In genomic region chr15:65902373-65902772, GRCh38 we compare ENCODE assay signal across 8 cellular contexts. TPM values are rescaled to one million over a fixed set of nuclear protein-coding genes. Genes with fewer than 3 reads are reported as not detected.
DNase-seq lines count a peak whose midpoint lies in the region; FAIRE-seq and TF ChIP-seq lines count a peak whose summit lies in the region.

No MANE protein-coding gene starts in this region.

- peaks cover 25% of the 10 kb centered on the region for H3K4me1 ChIP-seq in mesodermal cell (ENCODE audit: control insufficient read depth, insufficient read depth, low read length, poor library complexity, severe bottlenecking)

- WGBS in mesodermal cell (ENCODE audit: insufficient coverage in 2 of 2), 2 experiments: no CpG with 5 or more reads among the region's 1 CpG

- H3K36me3 ChIP-seq in H7 (replicated peaks; ENCODE audit: control insufficient read depth, insufficient read depth, low read length) (peaks cover 7% of the 10 kb centered on the region), bronchial epithelial cell (ENCODE audit: control insufficient read depth, insufficient read depth, low read length) (peaks cover 9% of the 10 kb centered on the region), mesodermal cell (ENCODE audit: control insufficient read depth, insufficient read depth, low read length) (peaks cover 88% of the 10 kb centered on the region)

- H3K27ac ChIP-seq in mesodermal cell (ENCODE audit: low read depth, low read length, severe bottlenecking): peak overlapping the region; percentile 48

- DNase-seq in NCI-H2081 (lab: John Stamatoyannopoulos, UW) (peak; percentile 21 to 23), NCI-H2081 treated with DMSO at 0.1 percent for 48 hours (lab: John Stamatoyannopoulos, UW) (no peak), H7 (peak; percentile 63), MV-4-11 (lab: John Stamatoyannopoulos, UW) (peak; percentile 98), bronchial epithelial cell (ENCODE audit: low read depth) (peak; percentile 95), GM13977 (ENCODE audit: low spot score) (no peak), NCI-H774 (lab: John Stamatoyannopoulos, UW) (no peak)

- in situ Hi-C loops in GM13977 (cut with MboI; ENCODE audit: low pct_unique_long_range_greater_than_20kb, low sequenced_read_pairs, unreplicated experiment): no loop called here

- peak; percentile 88 for FAIRE-seq in bronchial epithelial cell (lab: Jason Lieb, UNC)

- H3K4me3 ChIP-seq in H7 (ENCODE audit: insufficient read depth, low read depth, low read length) (no peak overlapping the region), bronchial epithelial cell (ENCODE audit: low read depth, low read length) (no peak overlapping the region), mesodermal cell (ENCODE audit: extremely low read depth, insufficient read depth, low read length, poor library complexity, severe bottlenecking) (no peak overlapping the region)

- H3K9me3 ChIP-seq in mesodermal cell (ENCODE audit: control insufficient read depth, low read length): no peaks in the 10 kb centered on the region

- no peaks in the 10 kb centered on the region for H3K27me3 ChIP-seq in H7 (ENCODE audit: control insufficient read depth, insufficient read depth, low read length)
- no peaks in the 10 kb centered on the region for H3K27me3 ChIP-seq in bronchial epithelial cell (ENCODE audit: control insufficient read depth, insufficient read depth, low read length)

- TF ChIP-seq CTCF in bronchial epithelial cell (IDR thresholded peaks at IDR 0.05; ENCODE audit: insufficient read depth, low read length, severe bottlenecking) (no peak), GM13977 (IDR thresholded peaks at IDR 0.05; ENCODE audit: extremely low read depth, insufficient read depth, missing control alignments) (no peak)

RNA-seq across cellular contexts. Expression of gene RAB11A, which starts 33.1 kb away (rescaled TPM):
- 206 and 229 TPM in 2 replicates for total RNA-seq in H7 (2014; rRNA removed; shearing (Covaris generic))
- total RNA-seq in bronchial epithelial cell: 167 and 195 TPM in 2 replicates
- 350 TPM for polyA plus RNA-seq in mesodermal cell (2013, experiment 1 of 2)
- polyA plus RNA-seq in mesodermal cell (2013, experiment 2 of 2): 320 TPM

Comparison
In these comparisons a context has a peak if more than half of its experiments do, and no peak if none do; other contexts are left out.
1. DNase-seq: peak in NCI-H2081 (2 of 2), H7 (single experiment), MV-4-11 (single experiment) and bronchial epithelial cell (single experiment); none in NCI-H2081 treated with DMSO at 0.1 percent for 48 hours (single experiment), GM13977 (single experiment) and NCI-H774 (single experiment).